8 cellular contexts compared by ENCODE assay signal in genomic region chr6:21588812-21589811, GRCh38. TPM values are rescaled to one million over a fixed set of nuclear protein-coding genes. Genes with fewer than 3 reads are reported as not detected.
DNase-seq lines count a peak whose midpoint lies in the region; ATAC-seq and TF ChIP-seq lines count a peak whose summit lies in the region.

No MANE protein-coding gene starts in this region.

- POLR2A ChIA-PET in CD8-positive, alpha-beta T cell (lab: Charles Lee), result no interaction called here
- POLR2A ChIA-PET in activated CD4-positive, alpha-beta memory T cell treated with anti-CD3 and anti-CD28 coated beads for 36 hours (lab: Charles Lee), result no interaction called here

- peak; percentile 45 to 83 (median 77) for DNase-seq in CD8-positive, alpha-beta T cell
- DNase-seq in NCI-H748 (lab: John Stamatoyannopoulos, UW; ENCODE audit: unreplicated experiment) (peak; percentile 94), lung (ENCODE audit: low spot score) (peak; percentile 90)
- DNase-seq in activated CD4-positive, alpha-beta memory T cell treated with anti-CD3 and anti-CD28 coated beads for 36 hours, result peak; percentile 86
- peak in 2 of 3 experiments; percentile 46 to 71 for DNase-seq in stimulated activated CD4-positive, alpha-beta T cell treated with anti-CD3 and anti-CD28 coated beads, TNF-alpha, amount 100 ng/mL, for 4 hours (ENCODE audit: low read depth in 3 of 3)

- ATAC-seq in CD8-positive, alpha-beta T cell, result peak; percentile 45
- ATAC-seq in GM19397 (IDR thresholded peaks at IDR 0.05; ENCODE audit: unreplicated experiment) (peak; percentile 23), HG03565 (IDR thresholded peaks at IDR 0.05; ENCODE audit: unreplicated experiment) (peak; percentile 23), lung (ENCODE audit: insufficient read depth, low FRiP score) (peak; percentile 62)

- peak; percentile 76 for TF ChIP-seq CTCF in CD8-positive, alpha-beta T cell (IDR thresholded peaks at IDR 0.05)
- peak; percentile 77 for TF ChIP-seq CTCF in lung (IDR thresholded peaks at IDR 0.05; ENCODE audit: control extremely low read depth, extremely low read depth)

- H3K9me3 Mint-ChIP-seq in CD8-positive, alpha-beta T cell, result no peaks in the 10 kb centered on the region
- H3K9me3 Mint-ChIP-seq in activated CD4-positive, alpha-beta memory T cell treated with anti-CD3 and anti-CD28 coated beads for 36 hours, result no peaks in the 10 kb centered on the region

- WGBS in ectodermal cell, 2 experiments, result 0 to 1% methylated on average over 42 of the region's 42 CpGs
- 0% methylated on average over 42 of the region's 42 CpGs for WGBS in lung, 2 donors

- peak overlapping the region; percentile 92 for H3K4me3 Mint-ChIP-seq in CD8-positive, alpha-beta T cell
- peak overlapping the region; percentile 82 for H3K4me3 Mint-ChIP-seq in activated CD4-positive, alpha-beta memory T cell treated with anti-CD3 and anti-CD28 coated beads for 36 hours

- H3K4me1 ChIP-seq in CD8-positive, alpha-beta T cell (ENCODE audit: insufficient read depth, low read length), result peaks cover 14% of the 10 kb centered on the region
- H3K4me1 ChIP-seq in ectodermal cell (ENCODE audit: control insufficient read depth, insufficient read depth, low read length) (no peaks in the 10 kb centered on the region), lung (ENCODE audit: control insufficient read depth in 2 of 2, insufficient read depth in 2 of 2, low read length in 2 of 2) (no peaks in the 10 kb centered on the region)

- H3K27ac ChIP-seq in CD8-positive, alpha-beta T cell (ENCODE audit: low read depth, low read length), result no peak overlapping the region
- H3K27ac ChIP-seq in ectodermal cell (ENCODE audit: insufficient read depth, low read depth, low read length, poor library complexity, severe bottlenecking) (peak overlapping the region; percentile 70), lung (ENCODE audit: low read depth in 1 of 2, low read length in 1 of 2) (peak overlapping the region; percentile 79 to 93)

- peaks cover 15% of the 10 kb centered on the region for H3K4me1 Mint-ChIP-seq in CD8-positive, alpha-beta T cell (ENCODE audit: low read depth)
- H3K4me1 Mint-ChIP-seq in activated CD4-positive, alpha-beta memory T cell treated with anti-CD3 and anti-CD28 coated beads for 36 hours (ENCODE audit: low read depth), result peaks cover 12% of the 10 kb centered on the region

- H3K36me3 Mint-ChIP-seq in CD8-positive, alpha-beta T cell, result peaks cover 4% of the 10 kb centered on the region
- no peaks in the 10 kb centered on the region for H3K36me3 Mint-ChIP-seq in activated CD4-positive, alpha-beta memory T cell treated with anti-CD3 and anti-CD28 coated beads for 36 hours

- CTCF ChIA-PET in CD8-positive, alpha-beta T cell (lab: Charles Lee), result interaction anchor here (0.6 to 5.6 kb wide), 20 partner anchors 9 to 1497 kb away, joined by 3 to 92 read pairs (median 4); no protein-coding TSS in a partner anchor
- CTCF ChIA-PET in activated CD4-positive, alpha-beta memory T cell treated with anti-CD3 and anti-CD28 coated beads for 36 hours (lab: Charles Lee), result interaction anchor here (0.6 to 8.8 kb wide), 15 partner anchors 8 to 1034 kb away, joined by 3 to 107 read pairs (median 4); no protein-coding TSS in a partner anchor

- no peaks in the 10 kb centered on the region for H3K36me3 ChIP-seq in CD8-positive, alpha-beta T cell (ENCODE audit: insufficient read depth, low read length)
- H3K36me3 ChIP-seq in ectodermal cell (ENCODE audit: control insufficient read depth, insufficient read depth, low read length) (no peaks in the 10 kb centered on the region), lung (ENCODE audit: control insufficient read depth in 2 of 2, insufficient read depth in 2 of 2, low read length in 2 of 2) (no peaks in the 10 kb centered on the region)

- intact Hi-C loops in CD8-positive, alpha-beta T cell (cut with DNase I, micrococcal nuclease), result loop anchor here (1.0 to 10.0 kb wide), 7 partner anchors 9 to 1497 kb away; partner anchors contain the start of gene MBOAT1 (in 1 of the 2)
- intact Hi-C loops in activated CD4-positive, alpha-beta memory T cell treated with anti-CD3 and anti-CD28 coated beads for 36 hours (cut with micrococcal nuclease), result loop anchor here (1.0 to 10.0 kb wide), 8 partner anchors 150 to 1188 kb away; partner anchors contain the start of gene E2F3

- no peaks in the 10 kb centered on the region for H3K9me3 ChIP-seq in CD8-positive, alpha-beta T cell (ENCODE audit: low read length)
- no peaks in the 10 kb centered on the region for H3K9me3 ChIP-seq in ectodermal cell (ENCODE audit: control insufficient read depth, low read length)
- no peaks in the 10 kb centered on the region for H3K9me3 ChIP-seq in lung (ENCODE audit: control insufficient read depth in 2 of 2, insufficient read depth in 1 of 2, low read length in 1 of 2)

- H3K27me3 ChIP-seq in CD8-positive, alpha-beta T cell (ENCODE audit: insufficient read depth, low read length), result no peaks in the 10 kb centered on the region
- no peaks in the 10 kb centered on the region for H3K27me3 ChIP-seq in ectodermal cell (ENCODE audit: control insufficient read depth, insufficient read depth, low read length, poor library complexity, severe bottlenecking)
- no peaks in the 10 kb centered on the region for H3K27me3 ChIP-seq in lung (ENCODE audit: control insufficient read depth, insufficient read depth)

- H3K27me3 Mint-ChIP-seq in CD8-positive, alpha-beta T cell (ENCODE audit: low read depth), result peaks cover 15% of the 10 kb centered on the region
- H3K27me3 Mint-ChIP-seq in activated CD4-positive, alpha-beta memory T cell treated with anti-CD3 and anti-CD28 coated beads for 36 hours, result peaks cover 40% of the 10 kb centered on the region

- H3K27ac Mint-ChIP-seq in CD8-positive, alpha-beta T cell, result peak overlapping the region; percentile 49
- H3K27ac Mint-ChIP-seq in activated CD4-positive, alpha-beta memory T cell treated with anti-CD3 and anti-CD28 coated beads for 36 hours, result no peak overlapping the region

- peak overlapping the region; percentile 84 for H3K4me3 ChIP-seq in CD8-positive, alpha-beta T cell (ENCODE audit: low read depth, low read length)
- H3K4me3 ChIP-seq in ectodermal cell (ENCODE audit: insufficient read depth, low read depth, low read length) (peak overlapping the region; percentile 78), lung (peak overlapping the region; percentile 57)

RNA-seq across cellular contexts. Expression of gene SOX4, which starts 4.4 kb away (rescaled TPM):
- 10 to 100 TPM; 20.2 to 20.4 TPM for total RNA-seq in CD8-positive, alpha-beta T cell
- total RNA-seq in activated CD4-positive, alpha-beta memory T cell treated with anti-CD3 and anti-CD28 coated beads for 36 hours, result under 1 TPM; 0.05 to 0.12 TPM
- polyA plus RNA-seq in ectodermal cell (2013, experiment 1 of 4), result 84.2 TPM
- 95.1 TPM for polyA plus RNA-seq in ectodermal cell (2013, experiment 2 of 4)
- polyA plus RNA-seq in ectodermal cell (2013, experiment 3 of 4), result 66.7 TPM
- 77.3 TPM for polyA plus RNA-seq in ectodermal cell (2013, experiment 4 of 4)
- 10 to 100 TPM; 29.6 to 61.4 TPM for total RNA-seq in lung
- polyA plus RNA-seq in lung, result 10 to 100 TPM in 1 of 2 donors, 1 to 10 TPM in 1; 8.2 to 10.2 TPM

Comparison
In these comparisons a context has a peak if more than half of its experiments do, and no peak if none do; other contexts are left out.
1. RNA of gene SOX4, which starts 4.4 kb away (total RNA-seq): 29.6 to 61.4 TPM in lung and 20.2 to 20.4 TPM in CD8-positive, alpha-beta T cell; 0.05 to 0.12 TPM in activated CD4-positive, alpha-beta memory T cell treated with anti-CD3 and anti-CD28 coated beads for 36 hours; every median in the first group is over 10 times any median in the second.
2. Peak in every context shown above with its lines, with median percentiles within 50 percentile points of each other: ATAC-seq, DNase-seq and H3K4me3 ChIP-seq.